ENCODE assay signal across 22 cellular contexts in the genomic region with DNA sequence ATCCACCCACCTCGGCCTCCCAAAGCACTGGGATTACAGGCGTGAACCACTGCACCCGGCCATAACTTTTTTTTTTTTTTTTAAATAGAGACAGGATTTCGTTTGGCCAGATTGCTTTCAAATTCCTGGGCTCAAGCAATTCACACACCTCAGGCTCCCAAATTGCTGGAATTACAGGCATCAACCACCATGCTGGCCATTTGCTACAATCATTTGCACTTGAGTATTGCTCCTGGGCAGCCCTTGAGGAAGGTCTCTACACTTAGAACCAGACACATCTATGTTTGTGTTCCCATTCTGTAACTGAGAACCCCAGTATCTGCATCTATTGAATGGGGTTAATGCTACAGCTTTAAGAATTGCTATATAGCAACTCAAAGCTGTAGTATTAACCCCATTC.
"Had no signal": no experiment of that assay in that cellular context is flagged by ENCODE, and none has a peak within 500 bp of the region (broad histone marks: within the 10 kb centered on the region; RNA-seq: fewer than 3 reads in every experiment).

No MANE protein-coding gene starts in this region.

- H3K27ac ChIP-seq: body of pancreas, esophagus muscularis mucosa, left lung, spleen, thoracic aorta, upper lobe of left lung had no signal

- H3K4me3 Mint-ChIP-seq: activated B cell treated with CpG ODN at 0.5 μM for 24 hours; activated CD4-positive, alpha-beta T cell treated with anti-CD3 and anti-CD28 coated beads for 36 hours; activated naive CD4-positive, alpha-beta T cell treated with anti-CD3 and anti-CD28 coated beads for 36 hours; mesothelial cell of epicardium; naive thymus-derived CD8-positive, alpha-beta T cell; T-helper 17 cell had no signal

- H3K9me3 ChIP-seq: body of pancreas, esophagus muscularis mucosa, left lung, thoracic aorta, upper lobe of left lung had no signal

- H3K4me1 ChIP-seq: body of pancreas, esophagus muscularis mucosa, left lung, spleen, upper lobe of left lung had no signal

- H3K36me3 Mint-ChIP-seq: mesothelial cell of epicardium; naive thymus-derived CD8-positive, alpha-beta T cell had no signal

- DNase-seq: activated B cell treated with CpG ODN at 0.5 μM for 24 hours; activated CD4-positive, alpha-beta T cell treated with anti-CD3 and anti-CD28 coated beads for 36 hours; activated CD4-positive, alpha-beta T cell treated with anti-CD3 and anti-CD28 coated beads, Interleukin-2, amount 50 U/mL, for 4 hours; activated naive CD4-positive, alpha-beta T cell treated with anti-CD3 and anti-CD28 coated beads for 36 hours; activated T-cell treated with anti-CD3 and anti-CD28 coated beads, Interleukin-2, amount 50 U/mL, for 48 hours; body of pancreas; caudate nucleus; dermis blood vessel endothelial cell; effector CD8-positive, alpha-beta T cell; left lung; naive thymus-derived CD8-positive, alpha-beta T cell; spleen; stimulated activated CD4-positive, alpha-beta T cell treated with anti-CD3 and anti-CD28 coated beads, Interleukin-4, amount 100 ng/mL, for 24 hours; stimulated activated naive CD4-positive, alpha-beta T cell treated with Interleukin-2 at 50 U/mL for 16 hours; SW 1271; T-helper 17 cell; upper lobe of left lung had no signal

- H3K4me1 Mint-ChIP-seq: activated B cell treated with CpG ODN at 0.5 μM for 24 hours; activated CD4-positive, alpha-beta T cell treated with anti-CD3 and anti-CD28 coated beads for 36 hours; naive thymus-derived CD8-positive, alpha-beta T cell; T-helper 17 cell had no signal

- H3K4me3 ChIP-seq: body of pancreas, esophagus muscularis mucosa, left lung, lung, spleen, thoracic aorta, upper lobe of left lung had no signal

- H3K36me3 ChIP-seq: esophagus muscularis mucosa, left lung, spleen, thoracic aorta, upper lobe of left lung had no signal

- H3K27me3 ChIP-seq: body of pancreas, left lung, upper lobe of left lung had no signal

- ATAC-seq: activated CD4-positive, alpha-beta T cell treated with anti-CD3 and anti-CD28 coated beads for 36 hours; body of pancreas; left lung; naive thymus-derived CD8-positive, alpha-beta T cell; T-helper 17 cell had no signal

- H3K9me3 Mint-ChIP-seq: activated B cell treated with CpG ODN at 0.5 μM for 24 hours, mesothelial cell of epicardium had no signal

- H3K27ac Mint-ChIP-seq: activated B cell treated with CpG ODN at 0.5 μM for 24 hours; activated CD4-positive, alpha-beta T cell treated with anti-CD3 and anti-CD28 coated beads for 36 hours; activated naive CD4-positive, alpha-beta T cell treated with anti-CD3 and anti-CD28 coated beads for 36 hours; mesothelial cell of epicardium; naive thymus-derived CD8-positive, alpha-beta T cell; progenitor cell of endocrine pancreas; T-helper 17 cell had no signal
